Comparison of ENCODE assay signal across 8 cellular contexts in genomic region chr6:4776493-4776966, GRCh38. TPM values are rescaled to one million over a fixed set of nuclear protein-coding genes. Genes with fewer than 3 reads are reported as not detected.
A peak's percentile ranks its signal among the peaks of the same experiment; 100 is the strongest.
DNase-seq lines count a peak whose midpoint lies in the region; ATAC-seq and TF ChIP-seq lines count a peak whose summit lies in the region.

No MANE protein-coding gene starts in this region.

- H3K27ac Mint-ChIP-seq in activated CD4-positive, alpha-beta T cell treated with anti-CD3 and anti-CD28 coated beads, Interleukin-2, amount 10 ng/mL, durations not matched to agents 7 days and 5 days = no peak overlapping the region

- peak; percentile 6 for ATAC-seq in HG03558 (IDR thresholded peaks at IDR 0.05; ENCODE audit: extremely low read depth, unreplicated experiment)
- ATAC-seq in sciatic nerve = no peak
- ATAC-seq in GM18858 (IDR thresholded peaks at IDR 0.05; ENCODE audit: unreplicated experiment) = no peak

- H3K27me3 ChIP-seq in cardiac muscle cell = no peaks in the 10 kb centered on the region

- POLR2A ChIA-PET in activated CD4-positive, alpha-beta T cell treated with anti-CD3 and anti-CD28 coated beads, Interleukin-2, amount 10 ng/mL, durations not matched to agents 7 days and 5 days (lab: Charles Lee) = interaction anchor here (0.6 kb wide), 1 partner anchor 12 kb away, joined by 3 read pairs; no protein-coding TSS in a partner anchor

- CTCF ChIA-PET in activated CD4-positive, alpha-beta T cell treated with anti-CD3 and anti-CD28 coated beads, Interleukin-2, amount 10 ng/mL, durations not matched to agents 7 days and 5 days (lab: Charles Lee) = interaction anchor here (1.4 kb wide), 1 partner anchor 10 kb away, joined by 4 read pairs; no protein-coding TSS in a partner anchor

- H3K4me1 ChIP-seq in cardiac muscle cell (ENCODE audit: low read depth) = peaks cover 7% of the 10 kb centered on the region

- peak; percentile 52 for DNase-seq in CMK (ENCODE audit: low read depth)
- DNase-seq in GM19238 (ENCODE audit: insufficient read length, low spot score) = peak; percentile 57
- DNase-seq in activated CD4-positive, alpha-beta T cell treated with anti-CD3 and anti-CD28 coated beads, Interleukin-2, amount 10 ng/mL, durations not matched to agents 7 days and 5 days = peak; percentile 37
- peak in 1 of 2 donors; percentile 79 for DNase-seq in cardiac muscle cell (ENCODE audit: low read depth in 1 of 2, low spot score in 1 of 2)
- DNase-seq in sciatic nerve (ENCODE audit: low spot score) = peak; percentile 64
- DNase-seq in NCI-H446 treated with DMSO at 0.1 percent for 48 hours (lab: John Stamatoyannopoulos, UW) = no peak

- intact Hi-C loops in sciatic nerve (cut with DNase I) = no loop called here

- H3K4me3 Mint-ChIP-seq in activated CD4-positive, alpha-beta T cell treated with anti-CD3 and anti-CD28 coated beads, Interleukin-2, amount 10 ng/mL, durations not matched to agents 7 days and 5 days = no peak overlapping the region

- H3K36me3 Mint-ChIP-seq in activated CD4-positive, alpha-beta T cell treated with anti-CD3 and anti-CD28 coated beads, Interleukin-2, amount 10 ng/mL, durations not matched to agents 7 days and 5 days (ENCODE audit: low read depth) = peaks cover 20% of the 10 kb centered on the region

- peaks cover 23% of the 10 kb centered on the region for H3K9me3 Mint-ChIP-seq in activated CD4-positive, alpha-beta T cell treated with anti-CD3 and anti-CD28 coated beads, Interleukin-2, amount 10 ng/mL, durations not matched to agents 7 days and 5 days

- H3K27me3 Mint-ChIP-seq in activated CD4-positive, alpha-beta T cell treated with anti-CD3 and anti-CD28 coated beads, Interleukin-2, amount 10 ng/mL, durations not matched to agents 7 days and 5 days = peaks cover 32% of the 10 kb centered on the region

- H3K27ac ChIP-seq in cardiac muscle cell = peak overlapping the region; percentile 87

- H3K36me3 ChIP-seq in cardiac muscle cell = no peaks in the 10 kb centered on the region

- no peaks in the 10 kb centered on the region for H3K9me3 ChIP-seq in cardiac muscle cell (ENCODE audit: low read depth)

- no peak for TF ChIP-seq CTCF in cardiac muscle cell (IDR thresholded peaks at IDR 0.05; ENCODE audit: low read depth, low read length)

- peaks cover 45% of the 10 kb centered on the region for H3K4me1 Mint-ChIP-seq in activated CD4-positive, alpha-beta T cell treated with anti-CD3 and anti-CD28 coated beads, Interleukin-2, amount 10 ng/mL, durations not matched to agents 7 days and 5 days

- H3K4me3 ChIP-seq in cardiac muscle cell = peak overlapping the region; percentile 96

RNA-seq across cellular contexts. Expression of gene CDYL, which starts 0.3 kb away (rescaled TPM):
- total RNA-seq in activated CD4-positive, alpha-beta T cell treated with anti-CD3 and anti-CD28 coated beads, Interleukin-2, amount 10 ng/mL, durations not matched to agents 7 days and 5 days = 10 to 100 TPM; 25.0 to 33.6 TPM
- total RNA-seq in cardiac muscle cell = 60.8 and 71.5 TPM in 2 replicates
- polyA plus RNA-seq in cardiac muscle cell = 38.0 and 49.8 TPM in 2 replicates
- 40.3 TPM for total RNA-seq in sciatic nerve
